In genomic region chr6:158654960-158655485, GRCh38 we compare ENCODE assay signal across 8 cellular contexts. TPM values are rescaled to one million over a fixed set of nuclear protein-coding genes. Genes with fewer than 3 reads are reported as not detected.
DNase-seq lines count a peak whose midpoint lies in the region; ATAC-seq, FAIRE-seq and TF ChIP-seq lines count a peak whose summit lies in the region.

No MANE protein-coding gene starts in this region.

- intact Hi-C loops in endothelial cell of umbilical vein (cut with micrococcal nuclease), result loop anchor here (1.0 kb wide), 1 partner anchor 7 kb away; no protein-coding TSS in a partner anchor

- no peaks in the 10 kb centered on the region for H3K27me3 ChIP-seq in Peyer's patch
- no peaks in the 10 kb centered on the region for H3K27me3 ChIP-seq in endothelial cell of umbilical vein (ENCODE audit: control insufficient read depth in 2 of 2, insufficient read depth in 2 of 2, low read length in 2 of 2)
- no peaks in the 10 kb centered on the region for H3K27me3 ChIP-seq in neutrophil
- H3K27me3 ChIP-seq in MM.1S (replicated peaks; ENCODE audit: insufficient read depth, low read length), result peaks cover 7% of the 10 kb centered on the region; the same call in 1 of the 2 replicates
- H3K27me3 ChIP-seq in GM23338 (ENCODE audit: insufficient read depth), result no peaks in the 10 kb centered on the region

- ATAC-seq in GM21737 (IDR thresholded peaks at IDR 0.05; ENCODE audit: unreplicated experiment) (no peak), GM23338 (no peak)

- TF ChIP-seq POLR2A in Peyer's patch (IDR thresholded peaks at IDR 0.05) (no peak), endothelial cell of umbilical vein (IDR thresholded peaks at IDR 0.05; ENCODE audit: low read depth, low read length) (no peak)

- DNase-seq in EL (peak; percentile 89), Peyer's patch (peak in 2 of 3 donors; percentile 18 to 56), endothelial cell of umbilical vein (ENCODE audit: low read depth, low spot score) (no peak), HUDEP-2 (lab: John Stamatoyannopoulos, UW; ENCODE audit: unreplicated experiment in 76 of 76) (no peak), MM.1S (no peak), GM23338 (ENCODE audit: low spot score) (no peak)

- H3K36me3 ChIP-seq in Peyer's patch (no peaks in the 10 kb centered on the region), endothelial cell of umbilical vein (ENCODE audit: control insufficient read depth in 2 of 2, extremely low read depth in 1 of 2, insufficient read depth in 2 of 2, low read length in 2 of 2) (no peaks in the 10 kb centered on the region), neutrophil (no peaks in the 10 kb centered on the region), MM.1S (replicated peaks; ENCODE audit: insufficient read depth, low read length) (no peaks in the 10 kb centered on the region), GM23338 (ENCODE audit: insufficient read depth) (no peaks in the 10 kb centered on the region)

- dilution Hi-C loops in endothelial cell of umbilical vein (cut with MboI; ENCODE audit: extremely low pct_ligation_motif_present, low sequenced_read_pairs), result no loop called here

- CTCF ChIA-PET in endothelial cell of umbilical vein (lab: Charles Lee), result interaction anchor here (1.7 kb wide), 1 partner anchor 441 kb away, joined by 6 read pairs; no protein-coding TSS in a partner anchor

- H3K4me3 ChIP-seq in Peyer's patch (no peak overlapping the region), endothelial cell of umbilical vein (replicated peaks in 1 of 3; ENCODE audit: insufficient read depth in 1 of 3, low read depth in 1 of 3, low read length in 3 of 3) (no peak overlapping the region), neutrophil (ENCODE audit: low read depth in 1 of 2, low read length in 1 of 2) (peak overlapping the region; percentile 55 to 56), MM.1S (ENCODE audit: low read length) (no peak overlapping the region), GM23338 (no peak overlapping the region)

- H3K9me2 ChIP-seq in MM.1S (replicated peaks; ENCODE audit: insufficient read depth, low read length), result no peaks in the 10 kb centered on the region
- H3K9me2 ChIP-seq in GM23338 (ENCODE audit: insufficient read depth), result no peaks in the 10 kb centered on the region

- no peak for FAIRE-seq in endothelial cell of umbilical vein (lab: Jason Lieb, UNC)

- H3K4me1 ChIP-seq in Peyer's patch (peaks cover 0 to 20% (median 7%) of the 10 kb centered on the region in 4 donors), endothelial cell of umbilical vein (ENCODE audit: control insufficient read depth, extremely low read depth, insufficient read depth, low read length) (peaks cover 5% of the 10 kb centered on the region), neutrophil (ENCODE audit: control insufficient read depth in 1 of 2, insufficient read depth in 1 of 2, low read depth in 1 of 2, low read length in 1 of 2) (peaks cover 79 to 84% of the 10 kb centered on the region in 2 experiments), MM.1S (ENCODE audit: low read length) (peaks cover 15% of the 10 kb centered on the region), GM23338 (ENCODE audit: insufficient read depth) (peaks cover 8% of the 10 kb centered on the region)

- H3K79me2 ChIP-seq in endothelial cell of umbilical vein (ENCODE audit: control insufficient read depth, insufficient read depth, low read length), result no peaks in the 10 kb centered on the region
- H3K79me2 ChIP-seq in MM.1S (ENCODE audit: low read length), result no peaks in the 10 kb centered on the region
- no peaks in the 10 kb centered on the region for H3K79me2 ChIP-seq in GM23338 (replicated peaks; ENCODE audit: insufficient read depth)

- H3K36me3 Mint-ChIP-seq in GM23338 (ENCODE audit: low read depth), result no peaks in the 10 kb centered on the region

- BruUV-seq in endothelial cell of umbilical vein (replicated peaks; lab: Mats Ljungman, UMichigan), result no TSS peak

- H4K20me1 ChIP-seq in endothelial cell of umbilical vein (replicated peaks; ENCODE audit: control insufficient read depth, extremely low read depth, insufficient read depth, low read length) (no peaks in the 10 kb centered on the region), MM.1S (ENCODE audit: insufficient read depth, low read length) (no peaks in the 10 kb centered on the region), GM23338 (replicated peaks; ENCODE audit: insufficient read depth) (no peaks in the 10 kb centered on the region)

- H3K4me2 ChIP-seq in endothelial cell of umbilical vein (ENCODE audit: insufficient read depth, low read length), result no peak overlapping the region
- no peak overlapping the region for H3K4me2 ChIP-seq in MM.1S (ENCODE audit: low read depth, low read length)
- H3K4me2 ChIP-seq in GM23338, result no peak overlapping the region

- H3K9me3 ChIP-seq in Peyer's patch (no peaks in the 10 kb centered on the region), endothelial cell of umbilical vein (replicated peaks; ENCODE audit: control insufficient read depth, insufficient read depth, low read length) (no peaks in the 10 kb centered on the region), neutrophil (no peaks in the 10 kb centered on the region), MM.1S (replicated peaks; ENCODE audit: insufficient read depth, low read length) (no peaks in the 10 kb centered on the region)

- peaks cover 24% of the 10 kb centered on the region for H3K4me1 Mint-ChIP-seq in GM23338

- no peaks in the 10 kb centered on the region for H3K9me3 Mint-ChIP-seq in GM23338

- H2AFZ ChIP-seq in endothelial cell of umbilical vein (ENCODE audit: low read depth, low read length) (peak overlapping the region; percentile 30), MM.1S (ENCODE audit: low read length) (no peak overlapping the region), GM23338 (no peak overlapping the region)

- POLR2A ChIA-PET in endothelial cell of umbilical vein (lab: Charles Lee), result no interaction called here

- H3K9ac ChIP-seq in endothelial cell of umbilical vein (replicated peaks; ENCODE audit: extremely low read depth, insufficient read depth, low read length), result no peak overlapping the region
- H3K9ac ChIP-seq in MM.1S (ENCODE audit: low read length), result no peak overlapping the region

- no peak overlapping the region for H3K4me3 Mint-ChIP-seq in GM23338

- H3K9me1 ChIP-seq in endothelial cell of umbilical vein (replicated peaks; ENCODE audit: control insufficient read depth, extremely low read depth, insufficient read depth, low read length), result no peaks in the 10 kb centered on the region

- peaks cover 7% of the 10 kb centered on the region for H3K27me3 Mint-ChIP-seq in GM23338 (ENCODE audit: insufficient read depth, low read depth, poor library complexity)

- H3K27ac Mint-ChIP-seq in GM23338, result no peak overlapping the region

- TF ChIP-seq CTCF in Peyer's patch (IDR thresholded peaks at IDR 0.05), result no peak
- TF ChIP-seq CTCF in endothelial cell of umbilical vein (IDR thresholded peaks at IDR 0.05; ENCODE audit: extremely low read depth in 1 of 2, insufficient read depth in 1 of 2, low read depth in 1 of 2, low read length in 2 of 2), result no peak
- TF ChIP-seq CTCF in neutrophil (IDR thresholded peaks at IDR 0.05), result peak; percentile 24
- no peak for TF ChIP-seq CTCF in MM.1S (IDR thresholded peaks at IDR 0.05; ENCODE audit: low read length)
- no peak for TF ChIP-seq CTCF in GM23338 (conservative IDR thresholded peaks at IDR 0.05; ENCODE audit: low read depth in 2 of 2)

- peaks cover 16% of the 10 kb centered on the region for H3F3A ChIP-seq in MM.1S (ENCODE audit: insufficient read depth, low read length)
- H3F3A ChIP-seq in GM23338 (replicated peaks; ENCODE audit: low read depth), result no peaks in the 10 kb centered on the region

- peak overlapping the region; percentile 80 to 91 (median 83) for H3K27ac ChIP-seq in Peyer's patch
- H3K27ac ChIP-seq in endothelial cell of umbilical vein (ENCODE audit: insufficient read depth, low read depth, low read length), result no peak overlapping the region
- H3K27ac ChIP-seq in neutrophil, result peak overlapping the region; percentile 95
- no peak overlapping the region for H3K27ac ChIP-seq in MM.1S (ENCODE audit: low read length)
- no peak overlapping the region for H3K27ac ChIP-seq in GM23338 (ENCODE audit: low read depth)

TF ChIP-seq in endothelial cell of umbilical vein, 7 proteins besides CTCF, POLR2A, EP300 and RAD21:
- TF ChIP-seq JUN (IDR thresholded peaks at IDR 0.05; ENCODE audit: borderline replicate concordance, insufficient read depth, insufficient read length, low read depth) (no peak), GATA2 (IDR thresholded peaks at IDR 0.05; ENCODE audit: insufficient read depth, insufficient read length, low read depth, low read length) (no peak)

TF ChIP-seq in GM23338, 12 proteins besides CTCF, POLR2A, EP300 and RAD21 (continues in another document):
- TF ChIP-seq POLR2AphosphoS5 (IDR thresholded peaks at IDR 0.05; ENCODE audit: low read depth), result no peak
- TF ChIP-seq ZNF331 (CRISPR knock-in tag; IDR thresholded peaks at IDR 0.05; ENCODE audit: low read depth), result no peak
- no peak for TF ChIP-seq ZNF114 (CRISPR knock-in tag; IDR thresholded peaks at IDR 0.05)

RNA-seq across cellular contexts. Expression of gene SYTL3, which starts 5.2 kb away (rescaled TPM):
- 10 to 100 TPM in 3 of 4 donors, 1 to 10 TPM in 1; 4.8 to 23.1 (median 11.3) TPM for total RNA-seq in Peyer's patch
- total RNA-seq in endothelial cell of umbilical vein, result 0.74 and 0.77 TPM in 2 replicates
- polyA plus RNA-seq in endothelial cell of umbilical vein, result 0.46 and 0.59 TPM in 2 replicates
- 0.61 and 0.66 TPM in 2 replicates for polyA plus RNA-seq in endothelial cell of umbilical vein (2011; cell fraction: cytosol; rRNA removed)
- 0.63 and 0.97 TPM in 2 replicates for polyA plus RNA-seq in endothelial cell of umbilical vein (2011; cell fraction: nucleus; rRNA removed)
- polyA plus RNA-seq in endothelial cell of umbilical vein (2012), result 0.82 and 1.1 TPM in 2 replicates
- polyA minus RNA-seq in endothelial cell of umbilical vein, result 0.23 and 0.58 TPM in 2 replicates
- polyA minus RNA-seq in endothelial cell of umbilical vein (2011; cell fraction: cytosol; rRNA and poly(A)+ RNA removed), result 0.41 TPM
- 0.24 and 0.29 TPM in 2 replicates for polyA minus RNA-seq in endothelial cell of umbilical vein (2011; cell fraction: nucleus; rRNA and poly(A)+ RNA removed)
- total RNA-seq in GM23338 (2014; rRNA removed; shearing (Covaris generic)), result 0.07 TPM in 1 of 2 replicates, not detected in the other
- not detected in 2 replicates for polyA plus RNA-seq in GM23338 (2016; fragmentation: Nextera tagmentation; extraction: Ambion mirVana)

RNA-seq across cellular contexts. Expression of gene DYNLT1, which starts 10.5 kb away (rescaled TPM):
- 100 to 1,000 TPM in 3 of 4 donors, 10 to 100 TPM in 1; 93.8 to 190 (median 146) TPM for total RNA-seq in Peyer's patch
- 162 TPM in 2 replicates for total RNA-seq in endothelial cell of umbilical vein
- polyA plus RNA-seq in endothelial cell of umbilical vein, result 267 and 300 TPM in 2 replicates
- polyA plus RNA-seq in endothelial cell of umbilical vein (2011; cell fraction: cytosol; rRNA removed), result 289 and 303 TPM in 2 replicates
- polyA plus RNA-seq in endothelial cell of umbilical vein (2011; cell fraction: nucleus; rRNA removed), result 146 and 154 TPM in 2 replicates
- polyA plus RNA-seq in endothelial cell of umbilical vein (2012), result 312 and 357 TPM in 2 replicates
- polyA minus RNA-seq in endothelial cell of umbilical vein, result 129 and 139 TPM in 2 replicates
- polyA minus RNA-seq in endothelial cell of umbilical vein (2011; cell fraction: cytosol; rRNA and poly(A)+ RNA removed), result 25.2 TPM
- polyA minus RNA-seq in endothelial cell of umbilical vein (2011; cell fraction: nucleus; rRNA and poly(A)+ RNA removed), result 23.7 and 37.8 TPM in 2 replicates
- total RNA-seq in GM23338 (2014; rRNA removed; shearing (Covaris generic)), result 60.9 and 71.6 TPM in 2 replicates
- polyA plus RNA-seq in GM23338 (2016; fragmentation: Nextera tagmentation; extraction: Ambion mirVana), result 235 and 241 TPM in 2 replicates

Comparison
In these comparisons a context has a peak if more than half of its experiments do, and no peak if none do; other contexts are left out.
1. DNase-seq: peak in EL (single experiment) and Peyer's patch (2 of 3); none in endothelial cell of umbilical vein (single experiment), HUDEP-2 (0 of 76), MM.1S (single experiment) and GM23338 (single experiment).
2. H3K27ac ChIP-seq: peak in Peyer's patch (4 of 4) and neutrophil (single experiment); none in endothelial cell of umbilical vein (single experiment), MM.1S (single experiment) and GM23338 (single experiment).
3. H3K4me3 ChIP-seq: peak in neutrophil (2 of 2); none in Peyer's patch (0 of 4), endothelial cell of umbilical vein (0 of 3), MM.1S (single experiment) and GM23338 (single experiment).